In genomic region chr17:63370696-63371095, GRCh38 we compare ENCODE assay signal across 19 cellular contexts.
DNase-seq lines count a peak whose midpoint lies in the region; ATAC-seq and TF ChIP-seq lines count a peak whose summit lies in the region.
"Had no signal": no experiment of that assay in that cellular context is flagged by ENCODE, and none has a peak within 500 bp of the region (broad histone marks: within the 10 kb centered on the region; RNA-seq: fewer than 3 reads in every experiment).

No MANE protein-coding gene starts in this region.

- ATAC-seq in T-helper 17 cell (no peak), HG03442 (IDR thresholded peaks at IDR 0.05; ENCODE audit: unreplicated experiment) (no peak)

- no TSS peak for BruUV-seq in PC-9 (replicated peaks; lab: Mats Ljungman, UMichigan)

- H3K9me3 ChIP-seq in T-helper 17 cell (ENCODE audit: control insufficient read depth, low read length, poor library complexity, severe bottlenecking) = no peaks in the 10 kb centered on the region
- no peaks in the 10 kb centered on the region for H3K9me3 ChIP-seq in suprapubic skin
- H3K9me3 ChIP-seq in PC-9 (ENCODE audit: insufficient read depth, low read depth) = no peaks in the 10 kb centered on the region
- H3K9me3 ChIP-seq: BE2C had no signal

- H3K4me3 Mint-ChIP-seq in T-helper 17 cell = no peak overlapping the region
- H3K4me3 Mint-ChIP-seq: CD14-positive monocyte; CD4-positive, alpha-beta T cell; CD8-positive, alpha-beta memory T cell had no signal

- no peak for TF ChIP-seq POLR2A in suprapubic skin (IDR thresholded peaks at IDR 0.05)

- no peak for TF ChIP-seq CTCF in suprapubic skin (IDR thresholded peaks at IDR 0.05)
- TF ChIP-seq CTCF in PC-9 (conservative IDR thresholded peaks at IDR 0.05) = no peak

- H3K27ac ChIP-seq in suprapubic skin (peak overlapping the region; percentile 51), PC-9 (no peak overlapping the region)
- H3K27ac ChIP-seq: BLaER1 treated with 17β-estradiol and CSF1 and Interleukin-3, amounts not matched to agents 10 nM and 100 nM had no signal

- no peak overlapping the region for H3K4me3 ChIP-seq in suprapubic skin
- no peak overlapping the region for H3K4me3 ChIP-seq in PC-9
- H3K4me3 ChIP-seq: BLaER1 treated with 17β-estradiol and CSF1 and Interleukin-3, amounts not matched to agents 10 nM and 100 nM had no signal

- H3K4me2 ChIP-seq in PC-9 = no peak overlapping the region
- H3K4me2 ChIP-seq: BLaER1 treated with 17β-estradiol and CSF1 and Interleukin-3, amounts not matched to agents 10 nM and 100 nM had no signal

- H2AFZ ChIP-seq in PC-9 = no peak overlapping the region

- H3K36me3 Mint-ChIP-seq in T-helper 17 cell (ENCODE audit: low read depth) = no peaks in the 10 kb centered on the region
- H3K36me3 Mint-ChIP-seq: CD14-positive monocyte had no signal

- intact Hi-C loops in PC-9 (cut with micrococcal nuclease; ENCODE audit: unreplicated experiment) = no loop called here

- no peaks in the 10 kb centered on the region; the same call in 1 of the 2 replicates for H3K79me2 ChIP-seq in PC-9 (ENCODE audit: low read depth)

- WGBS in suprapubic skin = 76% methylated on average over 8 of the region's 8 CpGs

- no peaks in the 10 kb centered on the region for H3K27me3 Mint-ChIP-seq in T-helper 17 cell
- H3K27me3 Mint-ChIP-seq: CD4-positive, alpha-beta T cell; CD8-positive, alpha-beta memory T cell had no signal

- POLR2A ChIA-PET in PC-9 (lab: Charles Lee; ENCODE audit: unreplicated experiment) = no interaction called here

- peaks cover 15% of the 10 kb centered on the region for H4K20me1 ChIP-seq in PC-9 (ENCODE audit: insufficient read depth)
- H4K20me1 ChIP-seq: BLaER1 treated with 17β-estradiol and CSF1 and Interleukin-3, amounts not matched to agents 10 nM and 100 nM had no signal

- H3K27ac Mint-ChIP-seq in T-helper 17 cell = peak overlapping the region; percentile 56
- H3K27ac Mint-ChIP-seq: CD14-positive monocyte; CD4-positive, alpha-beta T cell had no signal

- no peaks in the 10 kb centered on the region for H3K36me3 ChIP-seq in suprapubic skin
- peaks cover 28% of the 10 kb centered on the region for H3K36me3 ChIP-seq in PC-9 (ENCODE audit: low read depth)
- H3K36me3 ChIP-seq: BLaER1 treated with 17β-estradiol and CSF1 and Interleukin-3, amounts not matched to agents 10 nM and 100 nM had no signal

- DNase-seq in GM03348 (ENCODE audit: low spot score) (peak; percentile 52), T-helper 17 cell (no peak), suprapubic skin (ENCODE audit: low spot score in 2 of 2) (no peak), NCI-H69 (lab: John Stamatoyannopoulos, UW) (no peak), PC-9 (no peak)
- DNase-seq: AML-193; BE2C; CD4-positive, alpha-beta T cell; CD8-positive, alpha-beta memory T cell; DMS 273 treated with DMSO at 0.1 percent for 48 hours; DMS79; EL; GDM1; GOT3; H7; HCEC 1CT had no signal

- H3F3A ChIP-seq in PC-9 (ENCODE audit: insufficient read depth, low read depth) = no peaks in the 10 kb centered on the region; the same call in 1 of the 2 replicates

- TF ChIP-seq EP300 in suprapubic skin (IDR thresholded peaks at IDR 0.05) = no peak

- H3K4me1 ChIP-seq in suprapubic skin (no peaks in the 10 kb centered on the region), PC-9 (replicated peaks; ENCODE audit: insufficient read depth) (no peaks in the 10 kb centered on the region)
- H3K4me1 ChIP-seq: BE2C had no signal

- no peaks in the 10 kb centered on the region for H3K27me3 ChIP-seq in suprapubic skin
- no peaks in the 10 kb centered on the region for H3K27me3 ChIP-seq in PC-9 (ENCODE audit: insufficient read depth, low read depth)
- H3K27me3 ChIP-seq: BE2C; BLaER1 treated with 17β-estradiol and CSF1 and Interleukin-3, amounts not matched to agents 10 nM and 100 nM had no signal

- H3K9me2 ChIP-seq in PC-9 (ENCODE audit: insufficient read depth) = no peaks in the 10 kb centered on the region

- peaks cover 2% of the 10 kb centered on the region for H3K4me1 Mint-ChIP-seq in T-helper 17 cell
- H3K4me1 Mint-ChIP-seq: CD14-positive monocyte; CD8-positive, alpha-beta memory T cell had no signal

- CTCF ChIA-PET in PC-9 (lab: Charles Lee) = no interaction called here
